Comparison of ENCODE assay signal across 10 cellular contexts in genomic region chr9:124863371-124863831, GRCh38. TPM values are rescaled to one million over a fixed set of nuclear protein-coding genes. Genes with fewer than 3 reads are reported as not detected.
DNase-seq lines count a peak whose midpoint lies in the region; ATAC-seq and TF ChIP-seq lines count a peak whose summit lies in the region.
"Had no signal": no experiment of that assay in that cellular context is flagged by ENCODE, and none has a peak within 500 bp of the region (broad histone marks: within the 10 kb centered on the region; RNA-seq: fewer than 3 reads in every experiment).

No MANE protein-coding gene starts in this region.

- H3K27ac ChIP-seq in SU-DHL-6 (ENCODE audit: low read depth, low read length), result peak overlapping the region; percentile 53
- H3K27ac ChIP-seq in heart left ventricle, result peak overlapping the region; percentile 48 to 95 (median 92)
- H3K27ac ChIP-seq: parathyroid adenoma had no signal

- H3K4me1 ChIP-seq in heart left ventricle, result peaks cover 0 to 51% (median 39%) of the 10 kb centered on the region in 12 donors

- H3K36me3 Mint-ChIP-seq in activated CD4-positive, alpha-beta T cell treated with anti-CD3 and anti-CD28 coated beads, Interleukin-2, amount 10 ng/mL, durations not matched to agents 7 days and 5 days (ENCODE audit: low read depth), result peaks cover 31% of the 10 kb centered on the region
- peaks cover 42% of the 10 kb centered on the region for H3K36me3 Mint-ChIP-seq in stimulated activated effector memory CD8-positive, alpha-beta T cell treated with anti-CD3 and anti-CD28 coated beads, Interleukin-12 subunit alpha, Interleukin-12 subunit beta, amount 100 ng/mL, for 72 hours

- H3K79me2 ChIP-seq in SU-DHL-6 (ENCODE audit: insufficient read depth, low read length), result peaks cover 40% of the 10 kb centered on the region

- H3K9ac ChIP-seq in SU-DHL-6 (ENCODE audit: low read length), result peak overlapping the region; percentile 93
- H3K9ac ChIP-seq: parathyroid adenoma had no signal

- CTCF ChIA-PET in activated CD4-positive, alpha-beta T cell treated with anti-CD3 and anti-CD28 coated beads, Interleukin-2, amount 10 ng/mL, durations not matched to agents 7 days and 5 days (lab: Charles Lee), result interaction anchor here (0.5 to 3.4 kb wide), 3 partner anchors 9 to 21 kb away, joined by 3 to 33 read pairs (median 5); partner anchors contain the start of gene WDR38

- peaks cover 45% of the 10 kb centered on the region for H3K4me1 Mint-ChIP-seq in activated CD4-positive, alpha-beta T cell treated with anti-CD3 and anti-CD28 coated beads, Interleukin-2, amount 10 ng/mL, durations not matched to agents 7 days and 5 days
- peaks cover 38% of the 10 kb centered on the region for H3K4me1 Mint-ChIP-seq in stimulated activated effector memory CD8-positive, alpha-beta T cell treated with anti-CD3 and anti-CD28 coated beads, Interleukin-12 subunit alpha, Interleukin-12 subunit beta, amount 100 ng/mL, for 72 hours

- H3K36me3 ChIP-seq in SU-DHL-6 (ENCODE audit: low read length) (peaks cover 14% of the 10 kb centered on the region), heart left ventricle (peaks cover 0 to 27% (median 23%) of the 10 kb centered on the region in 9 donors)

- TF ChIP-seq CTCF in SU-DHL-6 (IDR thresholded peaks at IDR 0.05; ENCODE audit: insufficient read depth, low read length, poor library complexity, severe bottlenecking), result no peak
- TF ChIP-seq CTCF in heart left ventricle (IDR thresholded peaks at IDR 0.05), result no peak

- no peaks in the 10 kb centered on the region for H3K27me3 Mint-ChIP-seq in activated CD4-positive, alpha-beta T cell treated with anti-CD3 and anti-CD28 coated beads, Interleukin-2, amount 10 ng/mL, durations not matched to agents 7 days and 5 days

- TF ChIP-seq POLR2A in heart left ventricle (IDR thresholded peaks at IDR 0.05), result no peak

- 41 to 50% (median 43%) methylated on average over 7 of the region's 7 CpGs for WGBS in heart left ventricle, 4 donors

- no peak for DNase-seq in activated CD4-positive, alpha-beta T cell treated with anti-CD3 and anti-CD28 coated beads, Interleukin-2, amount 10 ng/mL, durations not matched to agents 7 days and 5 days
- no peak for DNase-seq in activated CD4-positive, alpha-beta T cell treated with anti-CD3 and anti-CD28 coated beads, Interleukin-2, amount 50 U/mL, for 1 hour
- DNase-seq in heart left ventricle, result no peak
- no peak for DNase-seq in stimulated activated effector memory CD8-positive, alpha-beta T cell treated with anti-CD3 and anti-CD28 coated beads, Interleukin-12 subunit alpha, Interleukin-12 subunit beta, amount 100 ng/mL, for 72 hours (ENCODE audit: low spot score in 2 of 2)
- no peak for DNase-seq in stimulated activated CD4-positive, alpha-beta T cell treated with anti-CD3 and anti-CD28 coated beads, Interleukin-2, amount 100 ng/mL, for 48 hours

- no peaks in the 10 kb centered on the region for H3K27me3 ChIP-seq in SU-DHL-6 (ENCODE audit: low read length)
- no peaks in the 10 kb centered on the region for H3K27me3 ChIP-seq in heart left ventricle

- H3F3A ChIP-seq in SU-DHL-6 (ENCODE audit: insufficient read depth), result peaks cover 57% of the 10 kb centered on the region

- ATAC-seq in heart left ventricle (peak; percentile 23 to 47 (median 35)), GM21367 (IDR thresholded peaks at IDR 0.05; ENCODE audit: unreplicated experiment) (no peak), GM21390 (IDR thresholded peaks at IDR 0.05; ENCODE audit: unreplicated experiment) (no peak)
- no peak for ATAC-seq in stimulated activated effector memory CD8-positive, alpha-beta T cell treated with anti-CD3 and anti-CD28 coated beads, Interleukin-12 subunit alpha, Interleukin-12 subunit beta, amount 100 ng/mL, for 72 hours

- H3K9me3 Mint-ChIP-seq in activated CD4-positive, alpha-beta T cell treated with anti-CD3 and anti-CD28 coated beads, Interleukin-2, amount 10 ng/mL, durations not matched to agents 7 days and 5 days, result no peaks in the 10 kb centered on the region
- H3K9me3 Mint-ChIP-seq in stimulated activated effector memory CD8-positive, alpha-beta T cell treated with anti-CD3 and anti-CD28 coated beads, Interleukin-12 subunit alpha, Interleukin-12 subunit beta, amount 100 ng/mL, for 72 hours, result no peaks in the 10 kb centered on the region

- H4K20me1 ChIP-seq in SU-DHL-6 (ENCODE audit: low read depth, low read length), result peaks cover 24% of the 10 kb centered on the region; the same call in 1 of the 2 replicates

- H2AFZ ChIP-seq in SU-DHL-6 (ENCODE audit: low read depth, low read length, severe bottlenecking), result no peak overlapping the region
- H2AFZ ChIP-seq: parathyroid adenoma had no signal

- peak overlapping the region; percentile 56 for H3K4me3 Mint-ChIP-seq in activated CD4-positive, alpha-beta T cell treated with anti-CD3 and anti-CD28 coated beads, Interleukin-2, amount 10 ng/mL, durations not matched to agents 7 days and 5 days
- peak overlapping the region; percentile 85 for H3K4me3 Mint-ChIP-seq in stimulated activated effector memory CD8-positive, alpha-beta T cell treated with anti-CD3 and anti-CD28 coated beads, Interleukin-12 subunit alpha, Interleukin-12 subunit beta, amount 100 ng/mL, for 72 hours

- H3K4me2 ChIP-seq in SU-DHL-6 (ENCODE audit: low read depth, low read length, poor library complexity, severe bottlenecking), result peak overlapping the region; percentile 94

- H3K4me3 ChIP-seq in SU-DHL-6 (ENCODE audit: insufficient read depth, low read length, poor library complexity, severe bottlenecking), result peak overlapping the region; percentile 74
- peak overlapping the region in 1 of 12 donors; percentile 14 for H3K4me3 ChIP-seq in heart left ventricle

- H3K27ac Mint-ChIP-seq in activated CD4-positive, alpha-beta T cell treated with anti-CD3 and anti-CD28 coated beads, Interleukin-2, amount 10 ng/mL, durations not matched to agents 7 days and 5 days, result peak overlapping the region; percentile 36
- H3K27ac Mint-ChIP-seq in stimulated activated effector memory CD8-positive, alpha-beta T cell treated with anti-CD3 and anti-CD28 coated beads, Interleukin-12 subunit alpha, Interleukin-12 subunit beta, amount 100 ng/mL, for 72 hours, result no peak overlapping the region

- intact Hi-C loops in heart left ventricle (cut with DNase I), result loop anchor here in 4 of 10 donors (5.0 to 10.0 kb wide), 5 partner anchors 279 to 449 kb away; partner anchors contain the start of genes SCAI (in 2 of the 4) and PSMB7 (in 1 of the 4)

- no peaks in the 10 kb centered on the region for H3K9me3 ChIP-seq in SU-DHL-6 (ENCODE audit: insufficient read depth, low read length)
- H3K9me3 ChIP-seq in heart left ventricle, result no peaks in the 10 kb centered on the region

- POLR2A ChIA-PET in activated CD4-positive, alpha-beta T cell treated with anti-CD3 and anti-CD28 coated beads, Interleukin-2, amount 10 ng/mL, durations not matched to agents 7 days and 5 days (lab: Charles Lee), result no interaction called here

- H3K9me2 ChIP-seq in SU-DHL-6 (replicated peaks; ENCODE audit: insufficient read depth, low read length), result no peaks in the 10 kb centered on the region

RNA-seq across cellular contexts. Expression of gene ARPC5L, which starts 1.5 kb away (rescaled TPM):
- total RNA-seq in activated CD4-positive, alpha-beta T cell treated with anti-CD3 and anti-CD28 coated beads, Interleukin-2, amount 10 ng/mL, durations not matched to agents 7 days and 5 days, result 10 to 100 TPM; 44.1 to 63.3 TPM
- total RNA-seq in heart left ventricle, result 10 to 100 TPM; 27.0 to 56.7 (median 38.3) TPM
- polyA plus RNA-seq in heart left ventricle, result 100 to 1,000 TPM in 1 of 2 donors, 10 to 100 TPM in 1; 39.7 to 102 TPM

RNA-seq across cellular contexts. Expression of gene RPL35, which starts 1.6 kb away (rescaled TPM):
- 1,000 to 10,000 TPM; 1,403 to 1,537 TPM for total RNA-seq in activated CD4-positive, alpha-beta T cell treated with anti-CD3 and anti-CD28 coated beads, Interleukin-2, amount 10 ng/mL, durations not matched to agents 7 days and 5 days
- total RNA-seq in heart left ventricle, result 1,000 to 10,000 TPM in 3 of 9 donors, 100 to 1,000 TPM in 6; 600 to 1,072 (median 736) TPM
- polyA plus RNA-seq in heart left ventricle, result 1,000 to 10,000 TPM; 2,555 to 3,054 TPM

RNA-seq across cellular contexts. Expression of gene WDR38, which starts 10.1 kb away (rescaled TPM):
- not detected for total RNA-seq in activated CD4-positive, alpha-beta T cell treated with anti-CD3 and anti-CD28 coated beads, Interleukin-2, amount 10 ng/mL, durations not matched to agents 7 days and 5 days
- total RNA-seq in heart left ventricle, result not detected
- under 1 TPM; 0.07 to 0.15 TPM for polyA plus RNA-seq in heart left ventricle
- total RNA-seq: fibroblast of villous mesenchyme had no signal

Comparison
In these comparisons a context has a peak if more than half of its experiments do, and no peak if none do; other contexts are left out.
1. ATAC-seq: peak in heart left ventricle (4 of 4); none in stimulated activated effector memory CD8-positive, alpha-beta T cell treated with anti-CD3 and anti-CD28 coated beads, Interleukin-12 subunit alpha, Interleukin-12 subunit beta, amount 100 ng/mL, for 72 hours (single experiment), GM21367 (single experiment) and GM21390 (single experiment).